Comparison of ENCODE assay signal across 36 cellular contexts in the genomic region with DNA sequence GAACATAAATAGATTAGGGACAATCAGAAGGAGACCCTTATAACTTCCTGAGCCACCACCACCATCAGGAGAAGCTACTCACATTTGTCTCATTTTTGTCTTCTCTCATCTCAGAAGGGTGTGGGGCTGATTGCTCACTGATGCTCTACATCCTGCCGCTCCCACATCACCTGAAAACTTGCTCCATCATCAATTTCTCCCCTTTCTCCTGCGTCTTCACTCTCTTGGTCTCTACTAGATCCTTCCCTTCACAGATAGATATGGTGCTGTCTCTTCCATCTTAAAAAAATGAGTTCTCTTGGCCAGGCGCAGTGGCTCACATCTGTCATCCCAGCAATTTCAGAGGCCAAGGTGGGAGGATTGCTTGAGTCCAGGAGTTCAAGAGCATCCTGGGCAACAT.
"Had no signal": no experiment of that assay in that cellular context is flagged by ENCODE, and none has a peak within 500 bp of the region (broad histone marks: within the 10 kb centered on the region; RNA-seq: fewer than 3 reads in every experiment).

No MANE protein-coding gene starts in this region.

- H3K9me3 ChIP-seq: MG63 had no signal

- H3K36me3 ChIP-seq: MG63 had no signal

- DNase-seq: Karpas-422, Kasumi-1, MG63, MM.1S, MV-4-11, NCI-H1048, NCI-H1092, NCI-H1092 treated with DMSO at 0.1 percent for 48 hours, NCI-H1105, NCI-H1105 treated with DMSO at 0.1 percent for 48 hours, NCI-H1417, NCI-H1417 treated with DMSO at 0.1 percent for 48 hours, NCI-H1436, NCI-H1436 treated with DMSO at 0.1 percent for 48 hours, NCI-H146, NCI-H1694, NCI-H1694 treated with DMSO at 0.1 percent for 48 hours, NCI-H187, NCI-H187 treated with DMSO at 0.1 percent for 48 hours, NCI-H1930, NCI-H2029, NCI-H2081, NCI-H2081 treated with DMSO at 0.1 percent for 48 hours, NCI-H2107, NCI-H2171, NCI-H2171 treated with DMSO at 0.1 percent for 48 hours, NCI-H2227 treated with DMSO at 0.1 percent for 48 hours, NCI-H226, NCI-H345, NCI-H446, NCI-H446 treated with DMSO at 0.1 percent for 48 hours, NCI-H510A, NCI-H510A treated with DMSO at 0.1 percent for 48 hours, NCI-H524, NCI-H524 treated with DMSO at 0.1 percent for 48 hours, NCI-H526 had no signal

- H3K4me3 ChIP-seq: MG63 had no signal
